16 cellular contexts compared by ENCODE assay signal in genomic region chr6:91483415-91483814, GRCh38.
DNase-seq lines count a peak whose midpoint lies in the region; ATAC-seq lines count a peak whose summit lies in the region.
"Had no signal": no experiment of that assay in that cellular context is flagged by ENCODE, and none has a peak within 500 bp of the region (broad histone marks: within the 10 kb centered on the region; RNA-seq: fewer than 3 reads in every experiment).

No MANE protein-coding gene starts in this region.

- H3K9me3 Mint-ChIP-seq in activated CD4-positive, alpha-beta memory T cell treated with anti-CD3 and anti-CD28 coated beads for 36 hours = no peaks in the 10 kb centered on the region
- H3K9me3 Mint-ChIP-seq: H9; stimulated activated memory B cell treated with anti-CD40 and anti-IgM and Interleukin-4, amounts not matched to agents 10 μg/mL and 1 μg/mL and 100 μg/mL, for 72 hours; T-helper 2 cell treated with Interferon-gamma antibody and Interleukin-4, amounts not matched to agents 5 μg/mL and 100 μg/mL, for 36 hours had no signal

- no peak for DNase-seq in anterior cingulate cortex (lab: John Stamatoyannopoulos, UW)
- no peak for DNase-seq in activated CD4-positive, alpha-beta memory T cell treated with anti-CD3 and anti-CD28 coated beads for 36 hours
- DNase-seq in NCI-H446 (lab: John Stamatoyannopoulos, UW) = no peak
- no peak for DNase-seq in NOMO-1 (lab: John Stamatoyannopoulos, UW; ENCODE audit: unreplicated experiment in 2 of 2)
- DNase-seq: activated CD4-positive, alpha-beta T cell treated with anti-CD3 and anti-CD28 coated beads, Interleukin-2, amount 50 U/mL, for 4 hours; brain microvascular endothelial cell; H9; MV-4-11; NCI-H345; stimulated activated CD4-positive, alpha-beta T cell treated with anti-CD3 and anti-CD28 coated beads, Interleukin-2, amount 100 ng/mL, for 48 hours had no signal

- POLR2A ChIA-PET in activated CD4-positive, alpha-beta memory T cell treated with anti-CD3 and anti-CD28 coated beads for 36 hours (lab: Charles Lee) = no interaction called here

- no peaks in the 10 kb centered on the region for H3K4me1 Mint-ChIP-seq in activated CD4-positive, alpha-beta memory T cell treated with anti-CD3 and anti-CD28 coated beads for 36 hours (ENCODE audit: low read depth)
- H3K4me1 Mint-ChIP-seq: stimulated activated memory B cell treated with anti-CD40 and anti-IgM and Interleukin-4, amounts not matched to agents 10 μg/mL and 1 μg/mL and 100 μg/mL, for 72 hours had no signal

- CTCF ChIA-PET in activated CD4-positive, alpha-beta memory T cell treated with anti-CD3 and anti-CD28 coated beads for 36 hours (lab: Charles Lee) = no interaction called here

- no peaks in the 10 kb centered on the region for H3K36me3 Mint-ChIP-seq in activated CD4-positive, alpha-beta memory T cell treated with anti-CD3 and anti-CD28 coated beads for 36 hours
- H3K36me3 Mint-ChIP-seq: stimulated activated memory B cell treated with anti-CD40 and anti-IgM and Interleukin-4, amounts not matched to agents 10 μg/mL and 1 μg/mL and 100 μg/mL, for 72 hours had no signal

- intact Hi-C loops in activated CD4-positive, alpha-beta memory T cell treated with anti-CD3 and anti-CD28 coated beads for 36 hours (cut with micrococcal nuclease) = no loop called here

- H3K27me3 Mint-ChIP-seq in activated CD4-positive, alpha-beta memory T cell treated with anti-CD3 and anti-CD28 coated beads for 36 hours = no peaks in the 10 kb centered on the region
- H3K27me3 Mint-ChIP-seq: stimulated activated memory B cell treated with anti-CD40 and anti-IgM and Interleukin-4, amounts not matched to agents 10 μg/mL and 1 μg/mL and 100 μg/mL, for 72 hours had no signal

- no peak overlapping the region for H3K4me3 Mint-ChIP-seq in activated CD4-positive, alpha-beta memory T cell treated with anti-CD3 and anti-CD28 coated beads for 36 hours
- H3K4me3 Mint-ChIP-seq: H9; stimulated activated memory B cell treated with anti-CD40 and anti-IgM and Interleukin-4, amounts not matched to agents 10 μg/mL and 1 μg/mL and 100 μg/mL, for 72 hours; T-helper 2 cell treated with Interferon-gamma antibody and Interleukin-4, amounts not matched to agents 5 μg/mL and 100 μg/mL, for 36 hours had no signal

- no peak overlapping the region for H3K27ac Mint-ChIP-seq in activated CD4-positive, alpha-beta memory T cell treated with anti-CD3 and anti-CD28 coated beads for 36 hours
- H3K27ac Mint-ChIP-seq: H9; stimulated activated memory B cell treated with anti-CD40 and anti-IgM and Interleukin-4, amounts not matched to agents 10 μg/mL and 1 μg/mL and 100 μg/mL, for 72 hours; T-helper 2 cell treated with Interferon-gamma antibody and Interleukin-4, amounts not matched to agents 5 μg/mL and 100 μg/mL, for 36 hours had no signal

- peak; percentile 53 for ATAC-seq in GM18498 (IDR thresholded peaks at IDR 0.05; ENCODE audit: unreplicated experiment)
- ATAC-seq in GM19397 (IDR thresholded peaks at IDR 0.05; ENCODE audit: unreplicated experiment) = peak; percentile 27
- peak; percentile 41 for ATAC-seq in HG02884 (IDR thresholded peaks at IDR 0.05; ENCODE audit: unreplicated experiment)
- ATAC-seq in HG03469 (IDR thresholded peaks at IDR 0.05; ENCODE audit: unreplicated experiment) = peak; percentile 31
